ENCODE assay signal across 8 cellular contexts in genomic region chrX:63560601-63561218, GRCh38.
A peak's percentile ranks its signal among the peaks of the same experiment; 100 is the strongest.
DNase-seq lines count a peak whose midpoint lies in the region; ATAC-seq and TF ChIP-seq lines count a peak whose summit lies in the region.

No MANE protein-coding gene starts in this region.

- no peaks in the 10 kb centered on the region for H3K27me3 ChIP-seq in effector memory CD4-positive, alpha-beta T cell (replicated peaks; ENCODE audit: control insufficient read depth, insufficient read depth, low read length, poor library complexity, severe bottlenecking)

- peak overlapping the region; percentile 85 for H3K4me3 Mint-ChIP-seq in activated CD8-positive, alpha-beta T cell treated with anti-CD3 and anti-CD28 coated beads for 36 hours

- CTCF ChIA-PET in activated CD8-positive, alpha-beta T cell treated with anti-CD3 and anti-CD28 coated beads for 36 hours (lab: Charles Lee): no interaction called here

- peaks cover 11% of the 10 kb centered on the region for H3K4me1 Mint-ChIP-seq in activated CD8-positive, alpha-beta T cell treated with anti-CD3 and anti-CD28 coated beads for 36 hours (ENCODE audit: low read depth)

- no peak for TF ChIP-seq CTCF in activated CD8-positive, alpha-beta T cell treated with anti-CD3 and anti-CD28 coated beads for 36 hours (IDR thresholded peaks at IDR 0.05)

- H3K27ac Mint-ChIP-seq in activated CD8-positive, alpha-beta T cell treated with anti-CD3 and anti-CD28 coated beads for 36 hours: peak overlapping the region; percentile 91

- peaks cover 3% of the 10 kb centered on the region for H3K4me1 ChIP-seq in effector memory CD4-positive, alpha-beta T cell (ENCODE audit: control insufficient read depth, insufficient read depth, low read length, poor library complexity, severe bottlenecking)

- intact Hi-C loops in activated CD8-positive, alpha-beta T cell treated with anti-CD3 and anti-CD28 coated beads for 36 hours (cut with micrococcal nuclease): no loop called here

- peak overlapping the region; percentile 48 for H3K27ac ChIP-seq in effector memory CD4-positive, alpha-beta T cell (ENCODE audit: insufficient read depth, low read length, poor library complexity, severe bottlenecking)

- peaks cover 4% of the 10 kb centered on the region for H3K9me3 Mint-ChIP-seq in activated CD8-positive, alpha-beta T cell treated with anti-CD3 and anti-CD28 coated beads for 36 hours

- peaks cover 3% of the 10 kb centered on the region for H3K36me3 ChIP-seq in effector memory CD4-positive, alpha-beta T cell (ENCODE audit: control insufficient read depth, insufficient read depth, low read length)

- POLR2A ChIA-PET in activated CD8-positive, alpha-beta T cell treated with anti-CD3 and anti-CD28 coated beads for 36 hours (lab: Charles Lee): no interaction called here

- no peaks in the 10 kb centered on the region for H3K9me3 ChIP-seq in effector memory CD4-positive, alpha-beta T cell (ENCODE audit: control insufficient read depth, low read length)

- DNase-seq in CD1c-positive myeloid dendritic cell (ENCODE audit: extremely low spot score) (peak; percentile 40), NCI-H748 treated with DMSO at 0.1 percent for 48 hours (lab: John Stamatoyannopoulos, UW) (peak; percentile 32), medulla oblongata (ENCODE audit: extremely low spot score) (peak; percentile 84)
- DNase-seq in activated CD8-positive, alpha-beta T cell treated with anti-CD3 and anti-CD28 coated beads for 36 hours: peak; percentile 69
- peak; percentile 18 to 32 (median 19) for DNase-seq in effector memory CD4-positive, alpha-beta T cell
- peak; percentile 18 to 20 (median 19) for DNase-seq in stimulated activated CD4-positive, alpha-beta T cell treated with anti-CD3 and anti-CD28 coated beads, TNF-alpha, amount 100 ng/mL, for 48 hours (ENCODE audit: low read depth in 3 of 3)

- peaks cover 11% of the 10 kb centered on the region for H3K36me3 Mint-ChIP-seq in activated CD8-positive, alpha-beta T cell treated with anti-CD3 and anti-CD28 coated beads for 36 hours (ENCODE audit: low read depth)

- H3K4me3 ChIP-seq in effector memory CD4-positive, alpha-beta T cell (ENCODE audit: insufficient read depth, low read depth, low read length, poor library complexity, severe bottlenecking): peak overlapping the region; percentile 60

- ATAC-seq in GM19372 (IDR thresholded peaks at IDR 0.05; ENCODE audit: low read depth, unreplicated experiment) (peak; percentile 98), HG03521 (IDR thresholded peaks at IDR 0.05; ENCODE audit: unreplicated experiment) (peak; percentile 97)
- peak; percentile 91 for ATAC-seq in activated CD8-positive, alpha-beta T cell treated with anti-CD3 and anti-CD28 coated beads for 36 hours

- no peaks in the 10 kb centered on the region for H3K27me3 Mint-ChIP-seq in activated CD8-positive, alpha-beta T cell treated with anti-CD3 and anti-CD28 coated beads for 36 hours

Comparison
In these comparisons a context has a peak if more than half of its experiments do, and no peak if none do; other contexts are left out.
1. Peak in every context shown above with its lines: DNase-seq, ATAC-seq, H3K4me3 ChIP-seq and H3K27ac ChIP-seq.
2. DNase-seq: peak in every context shown above with its lines; median percentile 84 in medulla oblongata; 69 in activated CD8-positive, alpha-beta T cell treated with anti-CD3 and anti-CD28 coated beads for 36 hours; 40 in CD1c-positive myeloid dendritic cell; 32 in NCI-H748 treated with DMSO at 0.1 percent for 48 hours; 19 in effector memory CD4-positive, alpha-beta T cell; 19 in stimulated activated CD4-positive, alpha-beta T cell treated with anti-CD3 and anti-CD28 coated beads, TNF-alpha, amount 100 ng/mL, for 48 hours.